ENCODE assay signal across 12 cellular contexts in the genomic region with DNA sequence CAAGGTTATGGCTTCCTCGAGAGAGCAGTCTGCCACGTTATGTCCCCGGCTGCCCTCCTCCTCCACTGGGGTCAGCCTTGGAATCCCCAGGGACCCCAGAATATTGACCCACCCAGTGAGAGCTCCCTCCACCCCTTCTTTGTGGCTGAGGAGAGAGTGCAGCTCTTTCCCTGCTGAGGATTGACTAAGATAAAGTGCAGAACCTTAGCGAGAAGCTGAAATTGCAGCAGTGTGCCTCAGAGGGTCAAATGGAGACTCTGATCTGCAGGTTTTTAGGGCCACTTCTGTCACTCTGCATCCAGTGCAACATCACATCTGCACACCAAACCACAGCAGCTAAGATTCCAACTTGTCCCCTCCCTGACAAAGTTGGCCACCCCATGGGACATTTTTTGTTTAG. TPM values are rescaled to one million over a fixed set of nuclear protein-coding genes. Genes with fewer than 3 reads are reported as not detected.
DNase-seq lines count a peak whose midpoint lies in the region; ATAC-seq and TF ChIP-seq lines count a peak whose summit lies in the region.
"Had no signal": no experiment of that assay in that cellular context is flagged by ENCODE, and none has a peak within 500 bp of the region (broad histone marks: within the 10 kb centered on the region; RNA-seq: fewer than 3 reads in every experiment).

No MANE protein-coding gene starts in this region.

- no peak overlapping the region for H2AK5ac ChIP-seq in mesenchymal stem cell (ENCODE audit: low read length, severe bottlenecking)

- H2BK5ac ChIP-seq in mesenchymal stem cell (ENCODE audit: low read depth, low read length, poor library complexity, severe bottlenecking), result no peak overlapping the region

- no peak overlapping the region for H3K23ac ChIP-seq in mesenchymal stem cell (ENCODE audit: low read length in 2 of 2)

- H2BK15ac ChIP-seq in mesenchymal stem cell (ENCODE audit: low read depth, poor library complexity, severe bottlenecking), result no peak overlapping the region

- H3K4me1 Mint-ChIP-seq in HFFc6 (ENCODE audit: low read depth) (peaks cover 20% of the 10 kb centered on the region), endodermal cell (peaks cover 28% of the 10 kb centered on the region)

- DNase-seq in HFFc6, result no peak
- DNase-seq in choroid plexus epithelial cell (ENCODE audit: low read depth), result peak; percentile 7
- no peak for DNase-seq in mesenchymal stem cell
- no peak for DNase-seq in sciatic nerve (ENCODE audit: low spot score)
- no peak for DNase-seq in endodermal cell
- no peak for DNase-seq in NCI-H2227 treated with DMSO at 0.1 percent for 48 hours (lab: John Stamatoyannopoulos, UW)
- no peak for DNase-seq in uterus
- DNase-seq in NCI-H69 (lab: John Stamatoyannopoulos, UW), result no peak
- DNase-seq: KG1, Right ventricle myocardium superior had no signal

- H3K36me3 Mint-ChIP-seq in HFFc6 (ENCODE audit: low read depth) (no peaks in the 10 kb centered on the region), endodermal cell (ENCODE audit: low read depth) (no peaks in the 10 kb centered on the region)
- H3K36me3 Mint-ChIP-seq: CD14-positive monocyte had no signal

- no peak overlapping the region for H3K18ac ChIP-seq in mesenchymal stem cell (ENCODE audit: low read depth in 1 of 2, low read length in 2 of 2)

- H3K27me3 Mint-ChIP-seq in HFFc6 (ENCODE audit: insufficient read depth), result peaks cover 3% of the 10 kb centered on the region; the same call in 1 of the 2 replicates
- H3K27me3 Mint-ChIP-seq in endodermal cell (ENCODE audit: insufficient read depth), result peaks cover 5% of the 10 kb centered on the region

- intact Hi-C loops in sciatic nerve (cut with DNase I), result no loop called here
- intact Hi-C loops in uterus (cut with DNase I; ENCODE audit: low total_unique reads), result no loop called here

- H3K36me3 ChIP-seq in mesenchymal stem cell (ENCODE audit: control insufficient read depth in 1 of 2, insufficient read depth in 2 of 2, low read depth in 1 of 2, low read length in 2 of 2) (no peaks in the 10 kb centered on the region), endodermal cell (ENCODE audit: control insufficient read depth, insufficient read depth, low read length) (no peaks in the 10 kb centered on the region), uterus (no peaks in the 10 kb centered on the region)

- no peak overlapping the region for H3K14ac ChIP-seq in mesenchymal stem cell (ENCODE audit: low read length in 2 of 2)

- no peak for TF ChIP-seq POLR2A in uterus (IDR thresholded peaks at IDR 0.05)

- H3K79me1 ChIP-seq in mesenchymal stem cell (replicated peaks; ENCODE audit: low read length, poor library complexity, severe bottlenecking), result no peaks in the 10 kb centered on the region

- no peak overlapping the region for H2BK120ac ChIP-seq in mesenchymal stem cell (ENCODE audit: low read depth, low read length)

- H2BK12ac ChIP-seq in mesenchymal stem cell (ENCODE audit: low read length in 2 of 2), result peak overlapping the region in 1 of 2 experiments; percentile 44

- H3K27me3 ChIP-seq in mesenchymal stem cell (ENCODE audit: control insufficient read depth in 1 of 2, insufficient read depth in 1 of 2, low read length in 2 of 2) (no peaks in the 10 kb centered on the region), endodermal cell (ENCODE audit: control insufficient read depth, insufficient read depth, low read length, poor library complexity, severe bottlenecking) (no peaks in the 10 kb centered on the region), uterus (no peaks in the 10 kb centered on the region)

- WGBS in mesenchymal stem cell, result 83% methylated on average over 4 of the region's 4 CpGs
- 84 to 91% methylated on average over 2 to 4 of the region's 4 CpGs for WGBS in endodermal cell (ENCODE audit: insufficient coverage in 1 of 2, insufficient read length in 1 of 2), 2 experiments

- no peak overlapping the region for H2AFZ ChIP-seq in mesenchymal stem cell (ENCODE audit: low read depth, low read length)

- H4K91ac ChIP-seq in mesenchymal stem cell (ENCODE audit: low read length), result no peak overlapping the region

- H3K4me3 Mint-ChIP-seq in HFFc6, result no peak overlapping the region; the same call in 1 of the 2 replicates
- H3K4me3 Mint-ChIP-seq in endodermal cell, result no peak overlapping the region
- H3K4me3 Mint-ChIP-seq: CD14-positive monocyte had no signal

- no peaks in the 10 kb centered on the region for H3K9me3 ChIP-seq in mesenchymal stem cell (ENCODE audit: control insufficient read depth, low read length)
- H3K9me3 ChIP-seq in endodermal cell (ENCODE audit: control insufficient read depth, low read length), result no peaks in the 10 kb centered on the region
- no peaks in the 10 kb centered on the region for H3K9me3 ChIP-seq in uterus
- H3K9me3 ChIP-seq: A549 had no signal

- H3K27ac ChIP-seq in mesenchymal stem cell (ENCODE audit: low read length, poor library complexity, severe bottlenecking) (no peak overlapping the region), endodermal cell (ENCODE audit: low read depth, low read length) (no peak overlapping the region), uterus (no peak overlapping the region)
- H3K27ac ChIP-seq: A549 had no signal

- H3K4me3 ChIP-seq in choroid plexus epithelial cell (ENCODE audit: low read depth, low read length) (no peak overlapping the region), mesenchymal stem cell (ENCODE audit: insufficient read depth in 1 of 2, low read depth in 1 of 2, low read length in 2 of 2) (no peak overlapping the region), endodermal cell (ENCODE audit: low read length) (no peak overlapping the region), uterus (no peak overlapping the region)
- H3K4me3 ChIP-seq: A549 had no signal

- no peak for TF ChIP-seq CTCF in HFFc6 (IDR thresholded peaks at IDR 0.05)
- TF ChIP-seq CTCF in choroid plexus epithelial cell (conservative IDR thresholded peaks at IDR 0.05; ENCODE audit: low read depth, low read length), result no peak
- TF ChIP-seq CTCF in endodermal cell (conservative IDR thresholded peaks at IDR 0.05), result no peak
- TF ChIP-seq CTCF in uterus (IDR thresholded peaks at IDR 0.05), result no peak

- H3K9me3 Mint-ChIP-seq in HFFc6 (no peaks in the 10 kb centered on the region), endodermal cell (no peaks in the 10 kb centered on the region)

- H3K4me2 ChIP-seq in mesenchymal stem cell (ENCODE audit: low read length, poor library complexity, severe bottlenecking), result no peak overlapping the region
- H3K4me2 ChIP-seq: A549 had no signal

- no peaks in the 10 kb centered on the region for H3K4me1 ChIP-seq in mesenchymal stem cell (ENCODE audit: control insufficient read depth, insufficient read depth, low read depth, low read length)
- H3K4me1 ChIP-seq in endodermal cell (ENCODE audit: control insufficient read depth, insufficient read depth, low read length), result peaks cover 3% of the 10 kb centered on the region
- no peaks in the 10 kb centered on the region for H3K4me1 ChIP-seq in uterus
- H3K4me1 ChIP-seq: A549 had no signal

- H3K27ac Mint-ChIP-seq in HFFc6 (peak overlapping the region; percentile 7; the same call in 1 of the 2 replicates), endodermal cell (no peak overlapping the region)

- no peak overlapping the region for H3K4ac ChIP-seq in mesenchymal stem cell (ENCODE audit: low read depth in 1 of 2, low read length in 2 of 2)

- peak overlapping the region; percentile 22 for H4K8ac ChIP-seq in mesenchymal stem cell (ENCODE audit: low read length)

- H3K9ac ChIP-seq in mesenchymal stem cell (ENCODE audit: low read length) (peak overlapping the region; percentile 48), endodermal cell (ENCODE audit: extremely low read depth, low read length, poor library complexity, severe bottlenecking) (no peak overlapping the region)

- peak; percentile 4 for ATAC-seq in sciatic nerve
- ATAC-seq: A549 had no signal

RNA-seq across cellular contexts. Expression of a gene that starts 25.6 kb away (rescaled TPM):
- under 1 TPM in 2 of 6 experiments, not detected in 4; 0.07 to 0.31 TPM for total RNA-seq in HFFc6 (2021; fragmentation: NEBNext Ultra II Directional; extraction: Animal tissue kit (Norgen Biotek cat#: 25700))
- 0.06 TPM for polyA plus RNA-seq in mesenchymal stem cell (2013, experiment 1 of 2)
- 0.05 TPM for polyA plus RNA-seq in mesenchymal stem cell (2013, experiment 2 of 2)
- 0.36 TPM for total RNA-seq in sciatic nerve
- total RNA-seq in endodermal cell, result 1 to 10 TPM; 2.1 to 4.1 TPM
- polyA plus RNA-seq in endodermal cell (2013, experiment 1 of 2), result 2.0 TPM
- 1.6 TPM for polyA plus RNA-seq in endodermal cell (2013, experiment 2 of 2)
- 1 to 10 TPM in 2 of 4 donors, not detected in 2; 1.2 to 1.4 TPM for total RNA-seq in uterus
